16 cellular contexts compared by ENCODE assay signal in the genomic region with DNA sequence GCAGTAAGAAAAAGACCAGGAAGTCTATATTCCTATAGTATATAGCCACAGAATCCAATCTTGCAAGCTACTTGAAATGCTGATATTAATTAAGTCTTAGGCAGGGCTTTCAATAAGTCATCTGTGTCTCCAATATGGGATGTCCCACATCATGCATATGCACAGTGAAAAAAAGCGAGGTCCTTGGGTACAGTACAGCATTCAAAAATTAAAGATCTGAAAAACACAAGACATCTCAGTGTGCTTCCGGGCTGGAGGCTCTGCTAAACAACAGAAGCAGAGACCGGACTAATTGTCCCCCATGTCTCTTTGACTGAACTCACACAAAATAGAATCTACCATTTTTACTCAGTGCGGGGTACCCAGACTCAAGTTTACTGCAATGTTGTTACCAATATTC.
A peak's percentile ranks its signal among the peaks of the same experiment; 100 is the strongest.
DNase-seq lines count a peak whose midpoint lies in the region; ATAC-seq, FAIRE-seq and TF ChIP-seq lines count a peak whose summit lies in the region.
"Had no signal": no experiment of that assay in that cellular context is flagged by ENCODE, and none has a peak within 500 bp of the region (broad histone marks: within the 10 kb centered on the region; RNA-seq: fewer than 3 reads in every experiment).

No MANE protein-coding gene starts in this region.

- H3K9me3 ChIP-seq in OCI-LY3 (ENCODE audit: insufficient read depth, low read length), result no peaks in the 10 kb centered on the region
- H3K9me3 ChIP-seq in body of pancreas, result no peaks in the 10 kb centered on the region
- H3K9me3 ChIP-seq in pancreas, result no peaks in the 10 kb centered on the region
- H3K9me3 ChIP-seq in neuronal stem cell (replicated peaks in 1 of 2; ENCODE audit: control insufficient read depth in 2 of 2, insufficient read depth in 1 of 2, low read depth in 1 of 2, low read length in 2 of 2), result peaks cover 0 to 1% of the 10 kb centered on the region in 2 donors
- H3K9me3 ChIP-seq: right atrium auricular region had no signal

- TF ChIP-seq POLR2A in GM12891 (IDR thresholded peaks at IDR 0.05; ENCODE audit: low read depth, low read length), result no peak
- no peak for TF ChIP-seq POLR2A in body of pancreas (IDR thresholded peaks at IDR 0.05)

- TF ChIP-seq CTCF in OCI-LY3 (IDR thresholded peaks at IDR 0.05; ENCODE audit: low read depth, low read length), result no peak
- TF ChIP-seq CTCF in body of pancreas (IDR thresholded peaks at IDR 0.05), result no peak
- TF ChIP-seq CTCF in pancreas (IDR thresholded peaks at IDR 0.05), result no peak

- no peaks in the 10 kb centered on the region for H4K20me1 ChIP-seq in OCI-LY3 (ENCODE audit: insufficient read depth, low read length)

- no peaks in the 10 kb centered on the region for H3K79me2 ChIP-seq in OCI-LY3 (ENCODE audit: low read length)

- no peak overlapping the region for H4K91ac ChIP-seq in neuronal stem cell (ENCODE audit: low read depth, low read length, poor library complexity)

- intact Hi-C loops in body of pancreas (cut with DNase I) (no loop called here), pancreas (cut with DNase I) (no loop called here)

- no peak overlapping the region for H3K14ac ChIP-seq in neuronal stem cell (ENCODE audit: low read length)

- H2BK15ac ChIP-seq in neuronal stem cell (ENCODE audit: low read length), result no peak overlapping the region

- H2BK120ac ChIP-seq in neuronal stem cell (ENCODE audit: low read depth, low read length), result no peak overlapping the region

- H3K79me1 ChIP-seq in neuronal stem cell (ENCODE audit: low read depth, low read length), result no peaks in the 10 kb centered on the region

- no peak overlapping the region for H3K4me3 ChIP-seq in OCI-LY3 (ENCODE audit: low read length)
- H3K4me3 ChIP-seq in body of pancreas, result no peak overlapping the region
- no peak overlapping the region for H3K4me3 ChIP-seq in pancreas
- H3K4me3 ChIP-seq in neuronal stem cell (ENCODE audit: low read length in 2 of 2), result no peak overlapping the region
- H3K4me3 ChIP-seq: cardiac muscle cell, GM23248, right atrium auricular region had no signal

- WGBS in body of pancreas, 2 donors, result 53 to 62% methylated on average over 4 of the region's 4 CpGs
- WGBS in pancreas, 2 donors, result 54 to 68% methylated on average over 4 of the region's 4 CpGs
- no CpG with 5 or more reads among the region's 4 CpGs for WGBS in neuronal stem cell (ENCODE audit: extremely low coverage in 2 of 2, insufficient read length in 2 of 2, insufficient replicate concordance in 1 of 2), 2 donors

- H3K9me3 Mint-ChIP-seq in activated T-cell treated with anti-CD3 and anti-CD28 coated beads, Interleukin-2, amount 50 U/mL, for 4 hours, result no peaks in the 10 kb centered on the region
- H3K9me3 Mint-ChIP-seq: activated naive CD4-positive, alpha-beta T cell treated with anti-CD3 and anti-CD28 coated beads, Interleukin-2, amount 50 U/mL, for 24 hours; effector memory CD8-positive, alpha-beta T cell had no signal

- no peak overlapping the region for H3K18ac ChIP-seq in neuronal stem cell (ENCODE audit: low read length)

- FAIRE-seq in GM12891 (lab: Jason Lieb, UNC) (peak; percentile 38), pancreas (lab: Jason Lieb, UNC) (no peak)

- H3K9ac ChIP-seq in OCI-LY3 (ENCODE audit: low read length) (no peak overlapping the region), neuronal stem cell (ENCODE audit: low read depth, low read length, poor library complexity) (no peak overlapping the region)
- H3K9ac ChIP-seq: GM23248 had no signal

- no peak overlapping the region for H2AK5ac ChIP-seq in neuronal stem cell (ENCODE audit: low read depth, low read length)

- peaks cover 5% of the 10 kb centered on the region for H3K4me1 Mint-ChIP-seq in activated T-cell treated with anti-CD3 and anti-CD28 coated beads, Interleukin-2, amount 50 U/mL, for 4 hours (ENCODE audit: low read depth)

- H3K27me3 ChIP-seq in OCI-LY3 (ENCODE audit: low read depth, low read length), result peaks cover 28% of the 10 kb centered on the region
- no peaks in the 10 kb centered on the region for H3K27me3 ChIP-seq in body of pancreas
- no peaks in the 10 kb centered on the region for H3K27me3 ChIP-seq in pancreas
- no peaks in the 10 kb centered on the region for H3K27me3 ChIP-seq in neuronal stem cell (ENCODE audit: control insufficient read depth in 3 of 3, insufficient read depth in 3 of 3, low read depth in 1 of 3, low read length in 3 of 3)
- H3K27me3 ChIP-seq: cardiac muscle cell, right atrium auricular region had no signal

- no peaks in the 10 kb centered on the region for H3K27me3 Mint-ChIP-seq in activated T-cell treated with anti-CD3 and anti-CD28 coated beads, Interleukin-2, amount 50 U/mL, for 4 hours (ENCODE audit: low read depth)
- H3K27me3 Mint-ChIP-seq: activated naive CD4-positive, alpha-beta T cell treated with anti-CD3 and anti-CD28 coated beads, Interleukin-2, amount 50 U/mL, for 24 hours; effector memory CD8-positive, alpha-beta T cell; naive thymus-derived CD4-positive, alpha-beta T cell had no signal

- H3K4me1 ChIP-seq in OCI-LY3 (ENCODE audit: low read length), result peaks cover 18% of the 10 kb centered on the region
- H3K4me1 ChIP-seq in body of pancreas, result peaks cover 29% of the 10 kb centered on the region
- peaks cover 27 to 36% (median 30%) of the 10 kb centered on the region in 3 donors for H3K4me1 ChIP-seq in pancreas
- H3K4me1 ChIP-seq in neuronal stem cell (ENCODE audit: control insufficient read depth in 2 of 2, insufficient read depth in 1 of 2, low read depth in 1 of 2, low read length in 2 of 2), result peaks cover 2 to 17% of the 10 kb centered on the region in 2 donors

- no peak overlapping the region for H3K23ac ChIP-seq in neuronal stem cell (ENCODE audit: low read depth, low read length, poor library complexity)

- H3K36me3 ChIP-seq in OCI-LY3 (replicated peaks; ENCODE audit: low read depth, low read length) (no peaks in the 10 kb centered on the region), body of pancreas (replicated peaks in 1 of 2; ENCODE audit: insufficient read depth in 1 of 2, low read depth in 2 of 2) (no peaks in the 10 kb centered on the region), pancreas (no peaks in the 10 kb centered on the region), neuronal stem cell (replicated peaks in 1 of 2; ENCODE audit: control insufficient read depth in 2 of 2, insufficient read depth in 2 of 2, low read length in 2 of 2) (no peaks in the 10 kb centered on the region)
- H3K36me3 ChIP-seq: cardiac muscle cell, right atrium auricular region had no signal

- no peaks in the 10 kb centered on the region for H3K36me3 Mint-ChIP-seq in activated T-cell treated with anti-CD3 and anti-CD28 coated beads, Interleukin-2, amount 50 U/mL, for 4 hours (ENCODE audit: insufficient read depth)
- H3K36me3 Mint-ChIP-seq: activated naive CD4-positive, alpha-beta T cell treated with anti-CD3 and anti-CD28 coated beads, Interleukin-2, amount 50 U/mL, for 24 hours; naive thymus-derived CD4-positive, alpha-beta T cell had no signal

- no peak overlapping the region for H2BK5ac ChIP-seq in neuronal stem cell (ENCODE audit: low read length)

- H3K4me3 Mint-ChIP-seq in activated T-cell treated with anti-CD3 and anti-CD28 coated beads, Interleukin-2, amount 50 U/mL, for 4 hours, result no peak overlapping the region
- H3K4me3 Mint-ChIP-seq: activated naive CD4-positive, alpha-beta T cell treated with anti-CD3 and anti-CD28 coated beads, Interleukin-2, amount 50 U/mL, for 24 hours; effector memory CD8-positive, alpha-beta T cell; naive thymus-derived CD4-positive, alpha-beta T cell had no signal

- ATAC-seq in body of pancreas (peak; percentile 6), pancreas (peak; percentile 5 to 25 (median 15)), GM21528 (IDR thresholded peaks at IDR 0.05; ENCODE audit: low FRiP score, unreplicated experiment) (no peak)
- no peak for ATAC-seq in activated T-cell treated with anti-CD3 and anti-CD28 coated beads, Interleukin-2, amount 50 U/mL, for 4 hours
- ATAC-seq: effector memory CD8-positive, alpha-beta T cell had no signal

- no peak overlapping the region for H2BK12ac ChIP-seq in neuronal stem cell (ENCODE audit: low read length)

- DNase-seq in GM12891 (ENCODE audit: insufficient read length, low spot score) (no peak), body of pancreas (no peak), pancreas (no peak), neuronal stem cell (ENCODE audit: low spot score) (no peak)
- DNase-seq in activated T-cell treated with anti-CD3 and anti-CD28 coated beads, Interleukin-2, amount 50 U/mL, for 4 hours, result no peak
- DNase-seq in activated CD4-positive, alpha-beta T cell treated with anti-CD3 and anti-CD28 coated beads, Interleukin-2, amount 50 U/mL, for 1 hour, result no peak
- DNase-seq: effector memory CD8-positive, alpha-beta T cell; stimulated activated CD8-positive, alpha-beta memory T cell treated with anti-CD3 and anti-CD28 coated beads, Interleukin-4, amount 100 ng/mL, for 48 hours; trophoblast cell had no signal

- H3K4ac ChIP-seq in neuronal stem cell (ENCODE audit: low read length), result no peak overlapping the region

- no peak overlapping the region for H4K8ac ChIP-seq in neuronal stem cell (ENCODE audit: low read depth, low read length)

- peak overlapping the region; percentile 30 for H3K4me2 ChIP-seq in OCI-LY3 (ENCODE audit: low read length)
- H3K4me2 ChIP-seq in neuronal stem cell (ENCODE audit: insufficient read depth, low read length, poor library complexity, severe bottlenecking), result no peak overlapping the region

- no peak overlapping the region for H2AFZ ChIP-seq in OCI-LY3 (ENCODE audit: low read depth, low read length)
- H2AFZ ChIP-seq in neuronal stem cell (ENCODE audit: low read length), result no peak overlapping the region
- H2AFZ ChIP-seq: GM23248 had no signal

- no peak overlapping the region for H3K27ac ChIP-seq in OCI-LY3 (ENCODE audit: low read length)
- peak overlapping the region in 3 of 4 donors; percentile 21 to 45 (median 35) for H3K27ac ChIP-seq in body of pancreas
- peak overlapping the region in 3 of 4 donors; percentile 7 to 49 (median 13) for H3K27ac ChIP-seq in pancreas
- no peak overlapping the region for H3K27ac ChIP-seq in neuronal stem cell (replicated peaks; ENCODE audit: low read length)
- H3K27ac ChIP-seq: cardiac muscle cell, GM23248, right atrium auricular region had no signal

TF ChIP-seq in GM12891, 5 proteins besides CTCF, POLR2A, EP300 and RAD21:
- TF ChIP-seq TAF1 (IDR thresholded peaks at IDR 0.05; ENCODE audit: low read depth, low read length) (no peak), SPI1 (IDR thresholded peaks at IDR 0.05; ENCODE audit: low read depth, low read length) (no peak), POU2F2 (IDR thresholded peaks at IDR 0.05; ENCODE audit: low read depth, low read length) (no peak), PAX5 (IDR thresholded peaks at IDR 0.05; ENCODE audit: insufficient read depth, low read length, severe bottlenecking) (no peak), POLR2AphosphoS5 (IDR thresholded peaks at IDR 0.05; ENCODE audit: low read depth, low read length) (no peak)

Comparison
In these comparisons a context has a peak if more than half of its experiments do, and no peak if none do; other contexts are left out.
1. H3K27ac ChIP-seq: peak in body of pancreas (3 of 4) and pancreas (3 of 4); none in OCI-LY3 (single experiment) and neuronal stem cell (single experiment).
2. ATAC-seq: peak in body of pancreas (single experiment) and pancreas (4 of 4); none in activated T-cell treated with anti-CD3 and anti-CD28 coated beads, Interleukin-2, amount 50 U/mL, for 4 hours (0 of 2) and GM21528 (single experiment).